ENCODE assay signal across 9 cellular contexts in the genomic region with DNA sequence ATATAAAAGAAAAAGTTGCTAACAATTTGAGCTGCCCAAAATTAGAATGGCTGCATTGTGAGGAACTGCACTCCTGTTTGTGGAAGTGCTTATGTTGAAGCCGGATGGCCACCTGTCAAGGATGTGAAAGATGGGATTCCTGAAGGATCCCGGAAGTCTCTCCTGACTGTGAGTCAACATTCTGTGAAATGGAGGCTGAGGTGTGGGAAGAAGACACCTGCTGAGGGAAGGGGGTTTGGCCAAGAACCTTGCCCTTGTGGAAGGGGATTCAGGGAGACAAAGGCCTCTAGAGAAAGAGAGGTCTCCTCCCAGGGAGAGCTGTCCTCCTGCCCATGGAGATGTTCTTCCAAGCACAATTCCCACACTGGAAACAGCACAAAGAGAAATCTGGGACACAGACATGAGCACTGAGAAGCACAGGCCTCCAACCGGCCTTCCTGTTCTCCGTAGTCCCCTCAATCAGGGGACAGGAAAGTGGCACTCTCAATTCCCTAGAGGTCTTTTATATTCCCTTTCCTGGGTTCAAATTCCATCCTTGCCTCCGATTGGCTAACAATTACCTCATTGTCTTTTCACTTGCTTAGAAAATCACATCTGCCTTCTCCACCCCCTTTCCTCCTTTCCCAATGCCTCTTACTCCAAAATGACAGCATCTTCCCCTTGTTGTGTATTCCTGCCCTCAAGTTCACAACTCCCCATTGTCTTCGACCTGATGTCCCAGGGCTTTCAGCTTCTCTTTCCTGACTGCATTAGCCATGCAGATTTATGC.
DNase-seq lines count a peak whose midpoint lies in the region; ATAC-seq and TF ChIP-seq lines count a peak whose summit lies in the region.
"Had no signal": no experiment of that assay in that cellular context is flagged by ENCODE, and none has a peak within 500 bp of the region (broad histone marks: within the 10 kb centered on the region; RNA-seq: fewer than 3 reads in every experiment).

No MANE protein-coding gene starts in this region.

- no peaks in the 10 kb centered on the region for H3K9me3 ChIP-seq in Peyer's patch
- no peaks in the 10 kb centered on the region for H3K9me3 ChIP-seq in left ventricle myocardium inferior (replicated peaks)
- no peaks in the 10 kb centered on the region for H3K9me3 ChIP-seq in uterus

- TF ChIP-seq CTCF in Peyer's patch (IDR thresholded peaks at IDR 0.05) (no peak), left ventricle myocardium inferior (IDR thresholded peaks at IDR 0.05; ENCODE audit: borderline replicate concordance) (no peak), uterus (IDR thresholded peaks at IDR 0.05) (no peak), GM13977 (IDR thresholded peaks at IDR 0.05; ENCODE audit: extremely low read depth, insufficient read depth, missing control alignments) (no peak)

- DNase-seq in stimulated activated naive CD8-positive, alpha-beta T cell treated with anti-CD3 and anti-CD28 coated beads, Interleukin-15, Interleukin-2, amounts not matched to agents 100 U/mL and 50 U/mL, for 24 hours, result no peak
- no peak for DNase-seq in Peyer's patch
- no peak for DNase-seq in left ventricle myocardium inferior
- no peak for DNase-seq in uterus
- DNase-seq in effector CD8-positive, alpha-beta T cell (lab: John Stamatoyannopoulos, UW), result no peak
- no peak for DNase-seq in GM13977 (ENCODE audit: low spot score)
- DNase-seq: GOT3 had no signal

- in situ Hi-C loops in GM13977 (cut with MboI; ENCODE audit: low pct_unique_long_range_greater_than_20kb, low sequenced_read_pairs, unreplicated experiment), result loop anchor here (10.0 to 25.0 kb wide), 2 partner anchors 230 to 238 kb away; no protein-coding TSS in a partner anchor

- TF ChIP-seq POLR2A in Peyer's patch (IDR thresholded peaks at IDR 0.05) (no peak), uterus (IDR thresholded peaks at IDR 0.05) (no peak)

- intact Hi-C loops in left ventricle myocardium inferior (cut with micrococcal nuclease) (no loop called here), uterus (cut with DNase I; ENCODE audit: low total_unique reads) (no loop called here)

- no peaks in the 10 kb centered on the region for H3K27me3 Mint-ChIP-seq in stimulated activated naive CD8-positive, alpha-beta T cell treated with anti-CD3 and anti-CD28 coated beads, Interleukin-15, Interleukin-2, amounts not matched to agents 100 ng/mL and 50 ng/mL, for 24 hours

- H3K27me3 ChIP-seq in Peyer's patch (no peaks in the 10 kb centered on the region), left ventricle myocardium inferior (ENCODE audit: low read depth) (no peaks in the 10 kb centered on the region), uterus (no peaks in the 10 kb centered on the region)

- H3K4me1 Mint-ChIP-seq in stimulated activated naive CD8-positive, alpha-beta T cell treated with anti-CD3 and anti-CD28 coated beads, Interleukin-15, Interleukin-2, amounts not matched to agents 100 ng/mL and 50 ng/mL, for 24 hours (ENCODE audit: low read depth), result peaks cover 56% of the 10 kb centered on the region

- H3K27ac ChIP-seq in Peyer's patch, result peak overlapping the region in 3 of 4 donors; percentile 13 to 68 (median 62)
- peak overlapping the region; percentile 53 for H3K27ac ChIP-seq in left ventricle myocardium inferior (replicated peaks)
- peak overlapping the region; percentile 61 to 79 for H3K27ac ChIP-seq in uterus

- H3K4me1 ChIP-seq in Peyer's patch (peaks cover 0 to 26% (median 4%) of the 10 kb centered on the region in 4 donors), left ventricle myocardium inferior (peaks cover 32% of the 10 kb centered on the region), uterus (no peaks in the 10 kb centered on the region)

- no peak overlapping the region for H3K4me3 Mint-ChIP-seq in stimulated activated naive CD8-positive, alpha-beta T cell treated with anti-CD3 and anti-CD28 coated beads, Interleukin-15, Interleukin-2, amounts not matched to agents 100 ng/mL and 50 ng/mL, for 24 hours

- peaks cover 8% of the 10 kb centered on the region for H3K9me3 Mint-ChIP-seq in stimulated activated naive CD8-positive, alpha-beta T cell treated with anti-CD3 and anti-CD28 coated beads, Interleukin-15, Interleukin-2, amounts not matched to agents 100 ng/mL and 50 ng/mL, for 24 hours

- ATAC-seq in stimulated activated naive CD8-positive, alpha-beta T cell treated with anti-CD3 and anti-CD28 coated beads, Interleukin-15, Interleukin-2, amounts not matched to agents 100 U/mL and 50 U/mL, for 24 hours, result no peak
- no peak for ATAC-seq in HG03469 (IDR thresholded peaks at IDR 0.05; ENCODE audit: unreplicated experiment)

- H3K36me3 ChIP-seq in Peyer's patch (no peaks in the 10 kb centered on the region), left ventricle myocardium inferior (no peaks in the 10 kb centered on the region), uterus (no peaks in the 10 kb centered on the region)

- peak overlapping the region; percentile 47 for H3K27ac Mint-ChIP-seq in stimulated activated naive CD8-positive, alpha-beta T cell treated with anti-CD3 and anti-CD28 coated beads, Interleukin-15, Interleukin-2, amounts not matched to agents 100 ng/mL and 50 ng/mL, for 24 hours

- H3K4me3 ChIP-seq in Peyer's patch, result no peak overlapping the region
- peak overlapping the region; percentile 4 for H3K4me3 ChIP-seq in left ventricle myocardium inferior
- no peak overlapping the region for H3K4me3 ChIP-seq in uterus

- peaks cover 4% of the 10 kb centered on the region for H3K36me3 Mint-ChIP-seq in stimulated activated naive CD8-positive, alpha-beta T cell treated with anti-CD3 and anti-CD28 coated beads, Interleukin-15, Interleukin-2, amounts not matched to agents 100 ng/mL and 50 ng/mL, for 24 hours (ENCODE audit: low read depth)
